Comparison of ENCODE assay signal across 21 cellular contexts in genomic region chr3:193559100-193559499, GRCh38. TPM values are rescaled to one million over a fixed set of nuclear protein-coding genes. Genes with fewer than 3 reads are reported as not detected.
"Had no signal": no experiment of that assay in that cellular context is flagged by ENCODE, and none has a peak within 500 bp of the region (broad histone marks: within the 10 kb centered on the region; RNA-seq: fewer than 3 reads in every experiment).

No MANE protein-coding gene starts in this region.

- H3K36me3 Mint-ChIP-seq: activated CD4-positive, alpha-beta memory T cell treated with anti-CD3 and anti-CD28 coated beads for 36 hours; mesothelial cell of epicardium had no signal

- H3K4me3 Mint-ChIP-seq: activated CD4-positive, alpha-beta memory T cell treated with anti-CD3 and anti-CD28 coated beads for 36 hours; activated naive CD4-positive, alpha-beta T cell treated with anti-CD3 and anti-CD28 coated beads for 36 hours; mesothelial cell of epicardium; nephron progenitor cell had no signal

- ATAC-seq: left lobe of liver, upper lobe of right lung had no signal

- DNase-seq: activated CD4-positive, alpha-beta memory T cell treated with anti-CD3 and anti-CD28 coated beads for 36 hours; activated naive CD4-positive, alpha-beta T cell treated with anti-CD3 and anti-CD28 coated beads for 36 hours; cerebellar nuclear complex; cortex of kidney; effector CD4-positive, alpha-beta T cell; esophagus squamous epithelium; foreskin fibroblast; hippocampal formation; nephron progenitor cell; nucleus accumbens; posterior cingulate gyrus; sigmoid colon; spleen; stimulated activated CD4-positive, alpha-beta T cell treated with anti-CD3 and anti-CD28 coated beads, Interleukin-4, amount 100 ng/mL, for 4 hours; stimulated activated naive CD4-positive, alpha-beta T cell; T1000; upper lobe of right lung had no signal

- H3K9me3 Mint-ChIP-seq: activated CD4-positive, alpha-beta memory T cell treated with anti-CD3 and anti-CD28 coated beads for 36 hours; activated naive CD4-positive, alpha-beta T cell treated with anti-CD3 and anti-CD28 coated beads for 36 hours; mesothelial cell of epicardium; nephron progenitor cell had no signal

- H3K27ac Mint-ChIP-seq: activated CD4-positive, alpha-beta memory T cell treated with anti-CD3 and anti-CD28 coated beads for 36 hours; activated naive CD4-positive, alpha-beta T cell treated with anti-CD3 and anti-CD28 coated beads for 36 hours; mesothelial cell of epicardium; nephron progenitor cell had no signal

- H3K27me3 Mint-ChIP-seq: activated CD4-positive, alpha-beta memory T cell treated with anti-CD3 and anti-CD28 coated beads for 36 hours had no signal

RNA-seq across cellular contexts. Expression of gene ATP13A4, which starts 4.4 kb away (rescaled TPM):
- total RNA-seq: ascending aorta, lung microvascular endothelial cell had no signal
